In the genomic region with DNA sequence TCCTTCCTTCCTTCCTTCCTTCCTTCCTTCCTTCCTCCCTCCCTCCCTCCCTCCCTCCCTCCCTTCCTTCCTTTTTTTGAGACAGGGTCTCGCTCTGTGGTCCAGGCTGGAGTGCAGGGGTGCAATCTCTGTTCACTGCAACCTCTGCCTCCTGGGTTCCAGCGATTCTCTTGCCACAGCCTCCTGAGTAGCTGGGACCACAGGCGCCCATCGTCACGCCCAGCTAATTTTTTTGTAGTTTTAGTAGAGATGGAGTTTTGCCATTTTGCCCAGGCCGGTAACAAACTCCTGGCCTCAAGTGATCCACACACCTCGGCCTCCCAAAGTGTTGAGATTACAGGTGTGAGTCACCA, we compare ENCODE assay signal across 3 cellular contexts. TPM values are rescaled to one million over a fixed set of nuclear protein-coding genes. Genes with fewer than 3 reads are reported as not detected.
"Had no signal": no experiment of that assay in that cellular context is flagged by ENCODE, and none has a peak within 500 bp of the region (broad histone marks: within the 10 kb centered on the region; RNA-seq: fewer than 3 reads in every experiment).

No MANE protein-coding gene starts in this region.

RNA-seq across cellular contexts. Expression of a gene that starts 50.9 kb away (rescaled TPM):
- total RNA-seq: M059J, Right ventricle myocardium superior had no signal
- polyA plus RNA-seq: IgD-negative memory B cell had no signal
